Comparison of ENCODE assay signal across 22 cellular contexts in genomic region chrX:71814123-71814912, GRCh38. TPM values are rescaled to one million over a fixed set of nuclear protein-coding genes. Genes with fewer than 3 reads are reported as not detected.
"Had no signal": no experiment of that assay in that cellular context is flagged by ENCODE, and none has a peak within 500 bp of the region (broad histone marks: within the 10 kb centered on the region; RNA-seq: fewer than 3 reads in every experiment).

No MANE protein-coding gene starts in this region.

- H3K36me3 ChIP-seq: SJCRH30 had no signal

- DNase-seq: KBM-7, MV-4-11, NCI-H1048, NCI-H1105, NCI-H1417 treated with DMSO at 0.1 percent for 48 hours, NCI-H146, NCI-H1694 treated with DMSO at 0.1 percent for 48 hours, NCI-H2029, NCI-H2081 treated with DMSO at 0.1 percent for 48 hours, NCI-H2171, NCI-H345, NCI-H524 treated with DMSO at 0.1 percent for 48 hours, NCI-H69, NCI-H774, RPMI8226, SHP77 treated with DMSO at 0.1 percent for 48 hours, SJCRH30 had no signal

- FAIRE-seq: RCC 7860 had no signal

- H3K9me3 ChIP-seq: SJCRH30 had no signal

- H3K27ac ChIP-seq: SJCRH30 had no signal

- H3K4me3 ChIP-seq: SJCRH30 had no signal

- H3K4me1 ChIP-seq: SJCRH30 had no signal

- H3K27me3 ChIP-seq: SJCRH30 had no signal

RNA-seq across cellular contexts. Expression of gene CXorf49B, which starts 51.2 kb away (rescaled TPM):
- total RNA-seq: HT-29, LHCN-M2, MCF 10A, NCI-H460, SJCRH30 had no signal
